In the genomic region with DNA sequence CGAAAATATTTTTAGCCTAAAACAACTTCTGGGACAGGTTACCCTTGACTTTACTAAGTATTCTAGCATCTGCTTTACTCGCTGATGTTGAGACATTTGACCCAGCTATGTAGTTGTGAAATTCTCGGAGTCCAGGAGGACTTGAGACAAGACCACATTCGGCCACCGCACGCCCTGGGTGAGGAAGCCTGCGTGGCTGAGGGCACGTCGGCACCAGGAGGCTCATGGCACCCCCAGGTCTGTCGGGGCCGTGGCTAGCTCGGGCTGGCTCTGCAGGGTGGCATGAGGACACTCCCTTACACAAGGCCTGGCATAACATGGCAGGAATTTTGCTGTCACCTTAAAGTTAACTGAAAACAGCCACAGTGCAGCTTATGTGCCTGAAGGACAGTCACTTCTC, we compare ENCODE assay signal across 2 cellular contexts.
TF ChIP-seq lines count a peak whose summit lies in the region.

No MANE protein-coding gene starts in this region.

TF ChIP-seq in H1, 55 proteins besides CTCF, POLR2A, EP300 and RAD21 (continued from another document):
- no peak for TF ChIP-seq BACH1 (IDR thresholded peaks at IDR 0.05; ENCODE audit: low read length)
- no peak for TF ChIP-seq MAFK (IDR thresholded peaks at IDR 0.05; ENCODE audit: low read depth, low read length)
- TF ChIP-seq CTBP2 (IDR thresholded peaks at IDR 0.05; ENCODE audit: borderline replicate concordance, insufficient read depth, insufficient read length, low read length): no peak
- TF ChIP-seq, protein P1, sequence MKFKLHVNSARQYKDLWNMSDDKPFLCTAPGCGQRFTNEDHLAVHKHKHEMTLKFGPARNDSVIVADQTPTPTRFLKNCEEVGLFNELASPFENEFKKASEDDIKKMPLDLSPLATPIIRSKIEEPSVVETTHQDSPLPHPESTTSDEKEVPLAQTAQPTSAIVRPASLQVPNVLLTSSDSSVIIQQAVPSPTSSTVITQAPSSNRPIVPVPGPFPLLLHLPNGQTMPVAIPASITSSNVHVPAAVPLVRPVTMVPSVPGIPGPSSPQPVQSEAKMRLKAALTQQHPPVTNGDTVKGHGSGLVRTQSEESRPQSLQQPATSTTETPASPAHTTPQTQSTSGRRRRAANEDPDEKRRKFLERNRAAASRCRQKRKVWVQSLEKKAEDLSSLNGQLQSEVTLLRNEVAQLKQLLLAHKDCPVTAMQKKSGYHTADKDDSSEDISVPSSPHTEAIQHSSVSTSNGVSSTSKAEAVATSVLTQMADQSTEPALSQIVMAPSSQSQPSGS (IDR thresholded peaks at IDR 0.05; ENCODE audit: low read length): no peak
- no peak for TF ChIP-seq RNF2 (IDR thresholded peaks at IDR 0.05; ENCODE audit: borderline replicate concordance, low read depth, low read length, missing control alignments, poor library complexity, severe bottlenecking)
- no peak for TF ChIP-seq CBX5 (IDR thresholded peaks at IDR 0.05; ENCODE audit: low read depth, low read length)
- TF ChIP-seq CHD1 (IDR thresholded peaks at IDR 0.05; ENCODE audit: low read depth, low read length): no peak
- no peak for TF ChIP-seq ASH2L (IDR thresholded peaks at IDR 0.05; ENCODE audit: low read length)
- TF ChIP-seq RXRA (IDR thresholded peaks at IDR 0.05; ENCODE audit: insufficient read depth, low read depth, low read length): no peak
- no peak for TF ChIP-seq SP4 (IDR thresholded peaks at IDR 0.05; ENCODE audit: low read length)
- TF ChIP-seq CEBPB (IDR thresholded peaks at IDR 0.05; ENCODE audit: low read depth, low read length): no peak
- TF ChIP-seq HDAC2 (IDR thresholded peaks at IDR 0.05; ENCODE audit: borderline replicate concordance in 1 of 2, low read depth in 2 of 2, low read length in 2 of 2): no peak
- TF ChIP-seq RFX5 (IDR thresholded peaks at IDR 0.05; ENCODE audit: borderline replicate concordance, low read depth, low read length): no peak
- TF ChIP-seq SIX5 (IDR thresholded peaks at IDR 0.05; ENCODE audit: low read depth, low read length): no peak
- no peak for TF ChIP-seq SP2 (IDR thresholded peaks at IDR 0.05; ENCODE audit: low read length)
- TF ChIP-seq EZH2 (IDR thresholded peaks at IDR 0.05; ENCODE audit: low read depth, low read length, severe bottlenecking): no peak

TF ChIP-seq in HEK293T, 16 proteins besides CTCF, POLR2A, EP300 and RAD21 (continued from another document):
- TF ChIP-seq L3MBTL2 (conservative IDR thresholded peaks at IDR 0.05): no peak
- no peak for TF ChIP-seq FOXM1 (IDR thresholded peaks at IDR 0.05; ENCODE audit: borderline replicate concordance)
- no peak for TF ChIP-seq CTBP1 (IDR thresholded peaks at IDR 0.05; ENCODE audit: borderline replicate concordance)
- TF ChIP-seq ZNF384 (IDR thresholded peaks at IDR 0.05): no peak
- no peak for TF ChIP-seq HDGF (IDR thresholded peaks at IDR 0.05; ENCODE audit: borderline replicate concordance)
- TF ChIP-seq, protein P2, sequence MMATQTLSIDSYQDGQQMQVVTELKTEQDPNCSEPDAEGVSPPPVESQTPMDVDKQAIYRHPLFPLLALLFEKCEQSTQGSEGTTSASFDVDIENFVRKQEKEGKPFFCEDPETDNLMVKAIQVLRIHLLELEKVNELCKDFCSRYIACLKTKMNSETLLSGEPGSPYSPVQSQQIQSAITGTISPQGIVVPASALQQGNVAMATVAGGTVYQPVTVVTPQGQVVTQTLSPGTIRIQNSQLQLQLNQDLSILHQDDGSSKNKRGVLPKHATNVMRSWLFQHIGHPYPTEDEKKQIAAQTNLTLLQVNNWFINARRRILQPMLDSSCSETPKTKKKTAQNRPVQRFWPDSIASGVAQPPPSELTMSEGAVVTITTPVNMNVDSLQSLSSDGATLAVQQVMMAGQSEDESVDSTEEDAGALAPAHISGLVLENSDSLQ (IDR thresholded peaks at IDR 0.05): no peak
- TF ChIP-seq SP1 (IDR thresholded peaks at IDR 0.05): no peak
- no peak for TF ChIP-seq ARNT (IDR thresholded peaks at IDR 0.05)
TF ChIP-seq in HEK293T: peak in this region for 0.
